In the genomic region with DNA sequence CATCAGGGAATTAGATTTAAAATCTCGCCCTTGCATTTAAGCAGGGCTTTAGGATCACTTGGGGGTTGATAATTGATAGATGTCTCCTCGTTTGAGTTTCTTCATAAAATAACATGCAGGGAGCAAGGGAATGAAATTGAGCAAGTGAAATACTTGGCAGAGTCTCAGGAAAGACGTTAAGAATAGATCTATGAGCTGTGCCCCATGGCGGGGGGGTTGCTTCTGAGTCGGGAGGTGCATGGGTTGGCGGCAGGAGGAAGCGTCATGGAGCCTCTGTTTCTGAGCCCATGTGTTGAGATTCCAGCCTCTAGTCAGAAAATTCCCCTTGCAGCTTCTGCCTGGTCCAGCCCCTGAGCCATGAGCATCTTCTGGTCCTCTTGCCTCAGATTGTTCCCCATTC, we compare ENCODE assay signal across 17 cellular contexts.
"Had no signal": no experiment of that assay in that cellular context is flagged by ENCODE, and none has a peak within 500 bp of the region (broad histone marks: within the 10 kb centered on the region; RNA-seq: fewer than 3 reads in every experiment).

No MANE protein-coding gene starts in this region.

- H3K27ac Mint-ChIP-seq: dendritic cell treated with granulocyte-macrophage colony-stimulating factor and Interleukin-4, amounts not matched to agents 40 ng/mL and 50 ng/mL, for 4 days; effector memory CD8-positive, alpha-beta T cell; nephron; stimulated activated effector memory CD8-positive, alpha-beta T cell treated with anti-CD3 and anti-CD28 coated beads, Interleukin-12 subunit alpha, Interleukin-12 subunit beta, amount 100 ng/mL, for 72 hours had no signal

- H3K36me3 Mint-ChIP-seq: naive B cell; stimulated activated effector memory CD8-positive, alpha-beta T cell treated with anti-CD3 and anti-CD28 coated beads, Interleukin-12 subunit alpha, Interleukin-12 subunit beta, amount 100 ng/mL, for 72 hours had no signal

- H3K9me3 Mint-ChIP-seq: dendritic cell treated with granulocyte-macrophage colony-stimulating factor and Interleukin-4, amounts not matched to agents 40 ng/mL and 50 ng/mL, for 4 days; effector memory CD8-positive, alpha-beta T cell; nephron; stimulated activated effector memory CD8-positive, alpha-beta T cell treated with anti-CD3 and anti-CD28 coated beads, Interleukin-12 subunit alpha, Interleukin-12 subunit beta, amount 100 ng/mL, for 72 hours had no signal

- H3K4me3 Mint-ChIP-seq: dendritic cell treated with granulocyte-macrophage colony-stimulating factor and Interleukin-4, amounts not matched to agents 40 ng/mL and 50 ng/mL, for 4 days; effector memory CD8-positive, alpha-beta T cell; naive B cell; nephron; stimulated activated effector memory CD8-positive, alpha-beta T cell treated with anti-CD3 and anti-CD28 coated beads, Interleukin-12 subunit alpha, Interleukin-12 subunit beta, amount 100 ng/mL, for 72 hours had no signal

- H3K27ac ChIP-seq: esophagus squamous epithelium, foreskin keratinocyte, heart left ventricle, parathyroid adenoma, prostate gland had no signal

- H3K9me3 ChIP-seq: esophagus squamous epithelium, heart left ventricle, prostate gland had no signal

- H3K4me1 ChIP-seq: esophagus squamous epithelium, foreskin keratinocyte, heart left ventricle, parathyroid adenoma, prostate gland had no signal

- H3K79me2 ChIP-seq: parathyroid adenoma had no signal

- H3K36me3 ChIP-seq: esophagus squamous epithelium, heart left ventricle, prostate gland had no signal

- H2AFZ ChIP-seq: parathyroid adenoma had no signal

- H3K4me3 ChIP-seq: esophagus squamous epithelium, heart left ventricle, prostate gland had no signal

- ATAC-seq: effector memory CD8-positive, alpha-beta T cell; foreskin keratinocyte; stimulated activated effector memory CD8-positive, alpha-beta T cell treated with anti-CD3 and anti-CD28 coated beads, Interleukin-12 subunit alpha, Interleukin-12 subunit beta, amount 100 ng/mL, for 72 hours; stimulated activated naive CD8-positive, alpha-beta T cell treated with anti-CD3 and anti-CD28 coated beads, Interleukin-15, Interleukin-2, amounts not matched to agents 100 U/mL and 50 U/mL, for 24 hours had no signal

- DNase-seq: effector memory CD8-positive, alpha-beta T cell; esophagus squamous epithelium; foreskin keratinocyte; heart left ventricle; hypothalamus; kidney glomerular epithelial cell; mesendoderm; naive B cell; stimulated activated CD4-positive, alpha-beta T cell treated with anti-CD3 and anti-CD28 coated beads, Interleukin-4, amount 100 ng/mL, for 1 hour; stimulated activated CD8-positive, alpha-beta memory T cell treated with anti-CD3 and anti-CD28 coated beads, Interleukin-4, amount 100 ng/mL, for 48 hours; stimulated activated naive CD8-positive, alpha-beta T cell treated with anti-CD3 and anti-CD28 coated beads, Interleukin-15, Interleukin-2, amounts not matched to agents 100 U/mL and 50 U/mL, for 24 hours; trophoblast cell had no signal

- H3K4me1 Mint-ChIP-seq: naive B cell; stimulated activated effector memory CD8-positive, alpha-beta T cell treated with anti-CD3 and anti-CD28 coated beads, Interleukin-12 subunit alpha, Interleukin-12 subunit beta, amount 100 ng/mL, for 72 hours had no signal

- H3K9ac ChIP-seq: parathyroid adenoma had no signal
